23 cellular contexts compared by ENCODE assay signal in genomic region chr18:79702906-79703305, GRCh38.
"Had no signal": no experiment of that assay in that cellular context is flagged by ENCODE, and none has a peak within 500 bp of the region (broad histone marks: within the 10 kb centered on the region; RNA-seq: fewer than 3 reads in every experiment).

No MANE protein-coding gene starts in this region.

- H3K9ac ChIP-seq: KMS-11 had no signal

- H3K27me3 ChIP-seq: SJSA1 had no signal

- ATAC-seq: K562 had no signal

- H3K4me3 Mint-ChIP-seq: IgD-negative memory B cell had no signal

- H3K27me3 Mint-ChIP-seq: IgD-negative memory B cell had no signal

- DNase-seq: Kasumi-1, MM.1S, NCI-H1092 treated with DMSO at 0.1 percent for 48 hours, NCI-H1436, NCI-H187, NCI-H2029, NCI-H2081 treated with DMSO at 0.1 percent for 48 hours, NCI-H2171, NCI-H226, NCI-H446, NCI-H510A, NCI-H524 treated with DMSO at 0.1 percent for 48 hours, NCI-H69, NCI-H774, Right ventricle myocardium superior, RPMI8226, SIG-M5 had no signal

- H3K27ac ChIP-seq: HL-60, KMS-11, SJSA1, SK-N-MC had no signal

- H3K9me3 Mint-ChIP-seq: IgD-negative memory B cell had no signal

- H3K4me3 ChIP-seq: K562, SJSA1, SK-N-MC had no signal

- H3K4me2 ChIP-seq: KMS-11 had no signal
